Comparison of ENCODE assay signal across 14 cellular contexts in genomic region chr17:64580384-64581307, GRCh38.
DNase-seq lines count a peak whose midpoint lies in the region; FAIRE-seq and TF ChIP-seq lines count a peak whose summit lies in the region.
"Had no signal": no experiment of that assay in that cellular context is flagged by ENCODE, and none has a peak within 500 bp of the region (broad histone marks: within the 10 kb centered on the region; RNA-seq: fewer than 3 reads in every experiment).

No MANE protein-coding gene starts in this region.

- peaks cover 21% of the 10 kb centered on the region for H3K4me1 Mint-ChIP-seq in activated CD4-positive, alpha-beta memory T cell treated with anti-CD3 and anti-CD28 coated beads for 36 hours (ENCODE audit: low read depth)
- H3K4me1 Mint-ChIP-seq in chondrocyte (ENCODE audit: low read depth), result no peaks in the 10 kb centered on the region
- H3K4me1 Mint-ChIP-seq: brain had no signal

- H3K36me3 Mint-ChIP-seq in activated CD4-positive, alpha-beta memory T cell treated with anti-CD3 and anti-CD28 coated beads for 36 hours, result peaks cover 19% of the 10 kb centered on the region
- peaks cover 22% of the 10 kb centered on the region for H3K36me3 Mint-ChIP-seq in chondrocyte (ENCODE audit: low read depth)

- TF ChIP-seq CTCF in coronary artery (IDR thresholded peaks at IDR 0.05), result no peak
- no peak for TF ChIP-seq CTCF in chondrocyte (IDR thresholded peaks at IDR 0.05)

- H3K4me3 ChIP-seq in coronary artery, result no peak overlapping the region
- H3K4me3 ChIP-seq: HAP-1, testis had no signal

- H3K9me3 Mint-ChIP-seq in activated CD4-positive, alpha-beta memory T cell treated with anti-CD3 and anti-CD28 coated beads for 36 hours, result no peaks in the 10 kb centered on the region
- H3K9me3 Mint-ChIP-seq in chondrocyte (ENCODE audit: low read depth), result no peaks in the 10 kb centered on the region

- peak overlapping the region; percentile 31 for H3K4me3 Mint-ChIP-seq in activated CD4-positive, alpha-beta memory T cell treated with anti-CD3 and anti-CD28 coated beads for 36 hours
- no peak overlapping the region for H3K4me3 Mint-ChIP-seq in chondrocyte (ENCODE audit: unreplicated experiment)
- H3K4me3 Mint-ChIP-seq: brain had no signal

- H3K27ac Mint-ChIP-seq in activated CD4-positive, alpha-beta memory T cell treated with anti-CD3 and anti-CD28 coated beads for 36 hours, result peak overlapping the region; percentile 86
- no peak overlapping the region for H3K27ac Mint-ChIP-seq in chondrocyte (ENCODE audit: unreplicated experiment)

- intact Hi-C loops in activated CD4-positive, alpha-beta memory T cell treated with anti-CD3 and anti-CD28 coated beads for 36 hours (cut with micrococcal nuclease), result loop anchor here (1.0 to 2.0 kb wide), 3 partner anchors 7 to 74 kb away; partner anchors contain the start of genes CEP95 and DDX5

- no peak for TF ChIP-seq POLR2A in GM12891 (IDR thresholded peaks at IDR 0.05; ENCODE audit: low read depth, low read length)

- peak; percentile 18 for DNase-seq in Ammon's horn (ENCODE audit: low spot score)
- no peak for DNase-seq in GM12891 (ENCODE audit: insufficient read length, low spot score)
- peak; percentile 19 for DNase-seq in activated CD4-positive, alpha-beta memory T cell treated with anti-CD3 and anti-CD28 coated beads for 36 hours
- DNase-seq in fibroblast of peridontal ligament (ENCODE audit: extremely low read depth), result peak; percentile 45
- DNase-seq in COLO668 (lab: John Stamatoyannopoulos, UW; ENCODE audit: unreplicated experiment), result no peak
- no peak for DNase-seq in globus pallidus (ENCODE audit: low spot score)
- no peak for DNase-seq in coronary artery (ENCODE audit: low spot score)
- no peak for DNase-seq in chondrocyte (ENCODE audit: low spot score)
- DNase-seq: midbrain, NCI-H2081, SW 1271, testis had no signal

- no peaks in the 10 kb centered on the region for H3K27me3 Mint-ChIP-seq in activated CD4-positive, alpha-beta memory T cell treated with anti-CD3 and anti-CD28 coated beads for 36 hours
- H3K27me3 Mint-ChIP-seq in chondrocyte (ENCODE audit: low read depth), result no peaks in the 10 kb centered on the region
- H3K27me3 Mint-ChIP-seq: brain had no signal

- POLR2A ChIA-PET in activated CD4-positive, alpha-beta memory T cell treated with anti-CD3 and anti-CD28 coated beads for 36 hours (lab: Charles Lee), result interaction anchor here (1.2 to 1.6 kb wide), 3 partner anchors 53 to 82 kb away, joined by 3 to 5 read pairs (median 5); no protein-coding TSS in a partner anchor

- CTCF ChIA-PET in activated CD4-positive, alpha-beta memory T cell treated with anti-CD3 and anti-CD28 coated beads for 36 hours (lab: Charles Lee), result interaction anchor here (0.6 to 1.4 kb wide), 4 partner anchors 18 to 161 kb away, joined by 3 to 4 read pairs (median 3); no protein-coding TSS in a partner anchor

- no peak overlapping the region for H3K27ac ChIP-seq in coronary artery
- H3K27ac ChIP-seq: testis had no signal

- no peak for FAIRE-seq in GM12891 (lab: Jason Lieb, UNC)

TF ChIP-seq in GM12891, 5 proteins besides CTCF, POLR2A, EP300 and RAD21:
- peak; percentile 36 for TF ChIP-seq SPI1 (IDR thresholded peaks at IDR 0.05; ENCODE audit: low read depth, low read length)
- TF ChIP-seq TAF1 (IDR thresholded peaks at IDR 0.05; ENCODE audit: low read depth, low read length), result no peak
- no peak for TF ChIP-seq POLR2AphosphoS5 (IDR thresholded peaks at IDR 0.05; ENCODE audit: low read depth, low read length)
- TF ChIP-seq POU2F2 (IDR thresholded peaks at IDR 0.05; ENCODE audit: low read depth, low read length), result peak; percentile 82
- no peak for TF ChIP-seq PAX5 (IDR thresholded peaks at IDR 0.05; ENCODE audit: insufficient read depth, low read length, severe bottlenecking)

Comparison
In these comparisons a context has a peak if more than half of its experiments do, and no peak if none do; other contexts are left out.
1. DNase-seq: peak in Ammon's horn (single experiment), activated CD4-positive, alpha-beta memory T cell treated with anti-CD3 and anti-CD28 coated beads for 36 hours (single experiment) and fibroblast of peridontal ligament (single experiment); none in GM12891 (single experiment), COLO668 (single experiment), globus pallidus (single experiment), coronary artery (single experiment) and chondrocyte (single experiment).